30 cellular contexts compared by ENCODE assay signal in genomic region chr15:75237316-75237982, GRCh38. TPM values are rescaled to one million over a fixed set of nuclear protein-coding genes. Genes with fewer than 3 reads are reported as not detected.
DNase-seq lines count a peak whose midpoint lies in the region; ATAC-seq, FAIRE-seq and TF ChIP-seq lines count a peak whose summit lies in the region.
"Had no signal": no experiment of that assay in that cellular context is flagged by ENCODE, and none has a peak within 500 bp of the region (broad histone marks: within the 10 kb centered on the region; RNA-seq: fewer than 3 reads in every experiment).

No MANE protein-coding gene starts in this region.

- H2AFZ ChIP-seq in HepG2 (ENCODE audit: low read length) = no peak overlapping the region

- H3K4me3 ChIP-seq in H7 (ENCODE audit: insufficient read depth, low read depth, low read length) (no peak overlapping the region), HepG2 (replicated peaks in 1 of 3; ENCODE audit: insufficient read depth in 1 of 3, low read depth in 2 of 3, low read length in 3 of 3) (no peak overlapping the region), suprapubic skin (no peak overlapping the region)
- H3K4me3 ChIP-seq: A549, BLaER1, cardiac muscle cell, mucosa of descending colon, prostate gland, tibial nerve had no signal

- H3K27ac ChIP-seq in HepG2 (ENCODE audit: extremely low read length, insufficient read depth, low read length) = no peak overlapping the region
- H3K27ac ChIP-seq in suprapubic skin = no peak overlapping the region
- H3K27ac ChIP-seq: A549, BLaER1, cardiac muscle cell, prostate gland, tibial nerve had no signal

- H3K9ac ChIP-seq in HepG2 (ENCODE audit: insufficient read depth, low read depth, low read length) = no peak overlapping the region
- H3K9ac ChIP-seq: BLaER1 had no signal

- DNase-seq in activated effector memory CD4-positive, alpha-beta T cell treated with anti-CD3 and anti-CD28 coated beads, Interleukin-2, amount 50 U/mL, for 16 hours = peak; percentile 42
- no peak for DNase-seq in activated effector memory CD4-positive, alpha-beta T cell treated with Interleukin-2 at 50 U/mL for 16 hours
- DNase-seq in H7 (peak; percentile 59), HepG2 (ENCODE audit: low spot score) (no peak), suprapubic skin (ENCODE audit: low spot score in 2 of 2) (peak; percentile 49 to 57), DMS153 (lab: John Stamatoyannopoulos, UW) (no peak)
- DNase-seq: activated naive CD4-positive, alpha-beta T cell treated with anti-CD3 and anti-CD28 coated beads for 36 hours; COR-L47; mucosa of descending colon; NCI-H1417 treated with DMSO at 0.1 percent for 48 hours; NCI-H2171; NCI-H524; small intestine; stimulated activated naive B cell treated with anti-CD40 and anti-IgM and Interleukin-4, amounts not matched to agents 10 μg/mL and 1 μg/mL and 100 μg/mL, for 72 hours had no signal

- H4K20me1 ChIP-seq in HepG2 (ENCODE audit: insufficient read depth, low read length) = no peaks in the 10 kb centered on the region
- H4K20me1 ChIP-seq: BLaER1 had no signal

- ATAC-seq in HepG2 (no peak; the same call in 2 of the 3 replicates), HG03095 (IDR thresholded peaks at IDR 0.05; ENCODE audit: unreplicated experiment) (no peak), GM21515 (IDR thresholded peaks at IDR 0.05; ENCODE audit: unreplicated experiment) (no peak)
- ATAC-seq: A549; mucosa of descending colon; SK-N-SH treated with all-trans-retinoic acid at 6 μM for 48 hours; stimulated activated naive B cell treated with anti-CD40 and anti-IgM and Interleukin-4, amounts not matched to agents 10 μg/mL and 1 μg/mL and 100 μg/mL, for 72 hours had no signal

- TF ChIP-seq POLR2A in HepG2 (IDR thresholded peaks at IDR 0.05; ENCODE audit: insufficient read depth in 1 of 2, low read depth in 2 of 2, low read length in 2 of 2) = no peak
- TF ChIP-seq POLR2A in suprapubic skin (IDR thresholded peaks at IDR 0.05) = no peak

- no peak for FAIRE-seq in HepG2 (lab: Jason Lieb, UNC)
- FAIRE-seq: A549, H54, RCC 7860, small intestine had no signal

- TF ChIP-seq CTCF in HepG2 (CRISPR knock-in tag; IDR thresholded peaks at IDR 0.05) (no peak), suprapubic skin (IDR thresholded peaks at IDR 0.05) (no peak)

- POLR2A ChIA-PET in HepG2 (lab: Yijun Ruan, JAX) = no interaction called here

- CTCF ChIA-PET in HepG2 (lab: Yijun Ruan, JAX; ENCODE audit: low intra/inter-chr PET ratio, low total read pairs) = no interaction called here

- no peak overlapping the region for H3K4me2 ChIP-seq in HepG2 (ENCODE audit: low read depth, low read length)
- H3K4me2 ChIP-seq: A549, BLaER1 had no signal

- no peaks in the 10 kb centered on the region for H3K9me3 ChIP-seq in HepG2 (ENCODE audit: low read length)
- no peaks in the 10 kb centered on the region for H3K9me3 ChIP-seq in suprapubic skin
- H3K9me3 ChIP-seq: A549, BLaER1, mucosa of descending colon, prostate gland, tibial nerve had no signal

- intact Hi-C loops in HepG2 (cut with micrococcal nuclease; ENCODE audit: unreplicated experiment) = no loop called here

- no TSS peak for BruUV-seq in HepG2 (replicated peaks; lab: Mats Ljungman, UMichigan)

- no peak for TF ChIP-seq EP300 in HepG2 (IDR thresholded peaks at IDR 0.05; ENCODE audit: low read depth in 2 of 2, low read length in 2 of 2)
- no peak for TF ChIP-seq EP300 in HepG2 (CRISPR knock-in tag; IDR thresholded peaks at IDR 0.05; ENCODE audit: borderline replicate concordance)
- TF ChIP-seq EP300 in suprapubic skin (IDR thresholded peaks at IDR 0.05) = no peak

- 10% methylated on average over 8 of the region's 11 CpGs for WGBS in HepG2 (ENCODE audit: low lambda C conversion rate)
- WGBS in suprapubic skin = 69% methylated on average over 3 of the region's 11 CpGs

- TF ChIP-seq RAD21 in HepG2 (CRISPR knock-in tag; IDR thresholded peaks at IDR 0.05) = no peak

- no peaks in the 10 kb centered on the region for H3K36me3 ChIP-seq in H7 (replicated peaks; ENCODE audit: control insufficient read depth, insufficient read depth, low read length)
- no peaks in the 10 kb centered on the region for H3K36me3 ChIP-seq in HepG2 (replicated peaks in 1 of 2; ENCODE audit: control insufficient read depth in 1 of 2, insufficient read depth in 2 of 2, low read length in 2 of 2)
- no peaks in the 10 kb centered on the region for H3K36me3 ChIP-seq in suprapubic skin
- H3K36me3 ChIP-seq: BLaER1, cardiac muscle cell, prostate gland, tibial nerve had no signal

- in situ Hi-C loops in HepG2 (cut with HindIII; ENCODE audit: extremely low pct_ligation_motif_present, low pct_unique_long_range_greater_than_20kb) = loop anchor here (25.0 kb wide), 1 partner anchor 525 kb away; no protein-coding TSS in a partner anchor

- H3K27me3 ChIP-seq in H7 (ENCODE audit: control insufficient read depth, insufficient read depth, low read length) (no peaks in the 10 kb centered on the region; the same call in 1 of the 2 replicates), HepG2 (ENCODE audit: control insufficient read depth in 1 of 2, insufficient read depth in 2 of 2, low read length in 2 of 2) (peaks cover 7 to 45% of the 10 kb centered on the region in 2 experiments; a peak in 3 of 5 replicates), suprapubic skin (peaks cover 41% of the 10 kb centered on the region)
- H3K27me3 ChIP-seq: BLaER1, cardiac muscle cell had no signal

- H3K4me1 ChIP-seq in HepG2 (ENCODE audit: insufficient read depth, low read length) (peaks cover 9% of the 10 kb centered on the region; the same call in 1 of the 2 replicates), suprapubic skin (no peaks in the 10 kb centered on the region)
- H3K4me1 ChIP-seq: A549, BLaER1, prostate gland, tibial nerve had no signal

- no peaks in the 10 kb centered on the region for H3K79me2 ChIP-seq in HepG2 (ENCODE audit: insufficient read depth, low read length)

RNA-seq across cellular contexts. Expression of gene GOLGA6C, which starts 20.7 kb away (rescaled TPM):
- total RNA-seq in H7 (2014; rRNA removed; shearing (Covaris generic)) = 0.07 and 0.24 TPM in 2 replicates
- total RNA-seq in HepG2 (2016; rRNA removed; fragmentation: Illumina TruSeq; extraction: Trizol) (not detected in 2 replicates), suprapubic skin (not detected)
- not detected in 2 replicates for total RNA-seq in HepG2 (2016; cell fraction: cytosol; rRNA removed; fragmentation: Illumina TruSeq; extraction: Trizol; ENCODE audit: low read depth)
- total RNA-seq in HepG2 (2016; cell fraction: insoluble cytoplasmic fraction; rRNA removed; fragmentation: Illumina TruSeq; extraction: Trizol) = 0.09 TPM in 1 of 2 replicates, not detected in the other
- total RNA-seq in HepG2 (2016; cell fraction: membrane; rRNA removed; fragmentation: Illumina TruSeq; extraction: Trizol) = not detected in 2 replicates
- total RNA-seq in HepG2 (2016; cell fraction: nucleus; rRNA removed; fragmentation: Illumina TruSeq; extraction: Trizol) = not detected in 2 replicates
- not detected in 2 replicates for polyA plus RNA-seq in HepG2 (2011; rRNA removed)
- not detected in 2 replicates for polyA plus RNA-seq in HepG2 (2011; cell fraction: cytosol; rRNA removed)
- polyA plus RNA-seq in HepG2 (2011; cell fraction: nucleus; rRNA removed) = 0.07 and 0.11 TPM in 2 replicates
- not detected in 2 replicates for polyA plus RNA-seq in HepG2 (2012)
- polyA plus RNA-seq in HepG2 (2016; cell fraction: cytosol; fragmentation: Illumina TruSeq; extraction: Trizol; ENCODE audit: low read depth) = not detected in 2 replicates
- not detected in 2 replicates for polyA plus RNA-seq in HepG2 (2016; cell fraction: insoluble cytoplasmic fraction; fragmentation: Illumina TruSeq; extraction: Trizol; ENCODE audit: low read depth)
- polyA plus RNA-seq in HepG2 (2016; cell fraction: membrane; fragmentation: Illumina TruSeq; extraction: Trizol; ENCODE audit: low read depth) = not detected in 2 replicates
- not detected in 2 replicates for polyA plus RNA-seq in HepG2 (2016; cell fraction: nucleus; fragmentation: Illumina TruSeq; extraction: Trizol; ENCODE audit: insufficient read depth, low read depth)
- polyA minus RNA-seq in HepG2 (2011; rRNA and poly(A)+ RNA removed; ENCODE audit: low replicate concordance) = not detected in 2 replicates
- polyA minus RNA-seq in HepG2 (2011; cell fraction: cytosol; rRNA and poly(A)+ RNA removed) = not detected in 2 replicates
- polyA minus RNA-seq in HepG2 (2011; cell fraction: nucleus; rRNA and poly(A)+ RNA removed) = not detected in 2 replicates
- total RNA-seq: fibroblast of lung; glomerular endothelial cell; MCF 10A; mucosa of descending colon; T-helper 2 cell treated with Interferon-gamma antibody and Interleukin-4, amounts not matched to agents 100 ng/mL and 5 ng/mL, for 36 hours had no signal
- polyA plus RNA-seq: A549, cardiac muscle cell, fibroblast of lung, liver, small intestine had no signal

RNA-seq across cellular contexts. Expression of gene C15orf39, which starts 35.8 kb away (rescaled TPM):
- total RNA-seq in H7 (2014; rRNA removed; shearing (Covaris generic)) = 35.9 and 37.1 TPM in 2 replicates
- total RNA-seq in HepG2 (2016; rRNA removed; fragmentation: Illumina TruSeq; extraction: Trizol) = 13.5 and 17.5 TPM in 2 replicates
- 3.3 and 3.4 TPM in 2 replicates for total RNA-seq in HepG2 (2016; cell fraction: cytosol; rRNA removed; fragmentation: Illumina TruSeq; extraction: Trizol; ENCODE audit: low read depth)
- 14.9 and 16.1 TPM in 2 replicates for total RNA-seq in HepG2 (2016; cell fraction: insoluble cytoplasmic fraction; rRNA removed; fragmentation: Illumina TruSeq; extraction: Trizol)
- total RNA-seq in HepG2 (2016; cell fraction: membrane; rRNA removed; fragmentation: Illumina TruSeq; extraction: Trizol) = 10.8 and 11.9 TPM in 2 replicates
- total RNA-seq in HepG2 (2016; cell fraction: nucleus; rRNA removed; fragmentation: Illumina TruSeq; extraction: Trizol) = 15.0 and 15.3 TPM in 2 replicates
- polyA plus RNA-seq in HepG2 (2011; rRNA removed) = 6.2 and 8.1 TPM in 2 replicates
- polyA plus RNA-seq in HepG2 (2011; cell fraction: cytosol; rRNA removed) = 3.4 and 5.1 TPM in 2 replicates
- 22.0 and 24.2 TPM in 2 replicates for polyA plus RNA-seq in HepG2 (2011; cell fraction: nucleus; rRNA removed)
- 14.6 and 19.5 TPM in 2 replicates for polyA plus RNA-seq in HepG2 (2012)
- polyA plus RNA-seq in HepG2 (2016; cell fraction: cytosol; fragmentation: Illumina TruSeq; extraction: Trizol; ENCODE audit: low read depth) = 1.9 and 2.1 TPM in 2 replicates
- 20.1 and 30.7 TPM in 2 replicates for polyA plus RNA-seq in HepG2 (2016; cell fraction: insoluble cytoplasmic fraction; fragmentation: Illumina TruSeq; extraction: Trizol; ENCODE audit: low read depth)
- 5.4 and 6.0 TPM in 2 replicates for polyA plus RNA-seq in HepG2 (2016; cell fraction: membrane; fragmentation: Illumina TruSeq; extraction: Trizol; ENCODE audit: low read depth)
- polyA plus RNA-seq in HepG2 (2016; cell fraction: nucleus; fragmentation: Illumina TruSeq; extraction: Trizol; ENCODE audit: insufficient read depth, low read depth) = 23.1 and 30.5 TPM in 2 replicates
- polyA minus RNA-seq in HepG2 (2011; rRNA and poly(A)+ RNA removed; ENCODE audit: low replicate concordance) = 26.0 and 33.5 TPM in 2 replicates
- polyA minus RNA-seq in HepG2 (2011; cell fraction: cytosol; rRNA and poly(A)+ RNA removed) = 17.1 and 17.5 TPM in 2 replicates
- polyA minus RNA-seq in HepG2 (2011; cell fraction: nucleus; rRNA and poly(A)+ RNA removed) = 20.3 and 23.0 TPM in 2 replicates
- 10 to 100 TPM; 33.0 to 35.2 (median 33.3) TPM for total RNA-seq in suprapubic skin

RNA-seq across cellular contexts. Expression of gene GOLGA6D, which starts 45.2 kb away (rescaled TPM):
- total RNA-seq in H7 (2014; rRNA removed; shearing (Covaris generic)) = 0.28 and 1.1 TPM in 2 replicates
- total RNA-seq in HepG2 (2016; rRNA removed; fragmentation: Illumina TruSeq; extraction: Trizol) = not detected in 2 replicates
- not detected in 2 replicates for total RNA-seq in HepG2 (2016; cell fraction: cytosol; rRNA removed; fragmentation: Illumina TruSeq; extraction: Trizol; ENCODE audit: low read depth)
- total RNA-seq in HepG2 (2016; cell fraction: insoluble cytoplasmic fraction; rRNA removed; fragmentation: Illumina TruSeq; extraction: Trizol) = 0.04 TPM in 1 of 2 replicates, not detected in the other
- not detected in 2 replicates for total RNA-seq in HepG2 (2016; cell fraction: membrane; rRNA removed; fragmentation: Illumina TruSeq; extraction: Trizol)
- 0.13 TPM in 1 of 2 replicates, not detected in the other for total RNA-seq in HepG2 (2016; cell fraction: nucleus; rRNA removed; fragmentation: Illumina TruSeq; extraction: Trizol)
- 0.04 TPM in 1 of 2 replicates, not detected in the other for polyA plus RNA-seq in HepG2 (2011; rRNA removed)
- not detected in 2 replicates for polyA plus RNA-seq in HepG2 (2011; cell fraction: cytosol; rRNA removed)
- 0.03 and 0.05 TPM in 2 replicates for polyA plus RNA-seq in HepG2 (2011; cell fraction: nucleus; rRNA removed)
- polyA plus RNA-seq in HepG2 (2012) = 0.13 and 0.15 TPM in 2 replicates
- not detected in 2 replicates for polyA plus RNA-seq in HepG2 (2016; cell fraction: cytosol; fragmentation: Illumina TruSeq; extraction: Trizol; ENCODE audit: low read depth)
- not detected in 2 replicates for polyA plus RNA-seq in HepG2 (2016; cell fraction: insoluble cytoplasmic fraction; fragmentation: Illumina TruSeq; extraction: Trizol; ENCODE audit: low read depth)
- polyA plus RNA-seq in HepG2 (2016; cell fraction: membrane; fragmentation: Illumina TruSeq; extraction: Trizol; ENCODE audit: low read depth) = not detected in 2 replicates
- polyA plus RNA-seq in HepG2 (2016; cell fraction: nucleus; fragmentation: Illumina TruSeq; extraction: Trizol; ENCODE audit: insufficient read depth, low read depth) = not detected in 2 replicates
- not detected in 2 replicates for polyA minus RNA-seq in HepG2 (2011; rRNA and poly(A)+ RNA removed; ENCODE audit: low replicate concordance)
- polyA minus RNA-seq in HepG2 (2011; cell fraction: cytosol; rRNA and poly(A)+ RNA removed) = not detected in 2 replicates
- polyA minus RNA-seq in HepG2 (2011; cell fraction: nucleus; rRNA and poly(A)+ RNA removed) = 0.12 and 0.13 TPM in 2 replicates
- under 1 TPM in 1 of 4 donors, not detected in 3; 0.72 TPM for total RNA-seq in suprapubic skin
- total RNA-seq: activated naive CD4-positive, alpha-beta T cell treated with anti-CD3 and anti-CD28 coated beads for 36 hours; glomerular endothelial cell; MCF 10A; mucosa of descending colon; neural crest cell; prostate gland; T-helper 2 cell treated with Interferon-gamma antibody and Interleukin-4, amounts not matched to agents 100 ng/mL and 5 ng/mL, for 36 hours; tibial nerve had no signal
- polyA plus RNA-seq: cardiac muscle cell, fibroblast of lung, small intestine had no signal

Comparison
In these comparisons a context has a peak if more than half of its experiments do, and no peak if none do; other contexts are left out.
1. DNase-seq: peak in activated effector memory CD4-positive, alpha-beta T cell treated with anti-CD3 and anti-CD28 coated beads, Interleukin-2, amount 50 U/mL, for 16 hours (single experiment), H7 (single experiment) and suprapubic skin (2 of 2); none in activated effector memory CD4-positive, alpha-beta T cell treated with Interleukin-2 at 50 U/mL for 16 hours (single experiment), HepG2 (single experiment) and DMS153 (single experiment).